In genomic region chr5:135457424-135458071, GRCh38 we compare ENCODE assay signal across 9 cellular contexts. TPM values are rescaled to one million over a fixed set of nuclear protein-coding genes. Genes with fewer than 3 reads are reported as not detected.
DNase-seq lines count a peak whose midpoint lies in the region; ATAC-seq and TF ChIP-seq lines count a peak whose summit lies in the region.
"Had no signal": no experiment of that assay in that cellular context is flagged by ENCODE, and none has a peak within 500 bp of the region (broad histone marks: within the 10 kb centered on the region; RNA-seq: fewer than 3 reads in every experiment).

No MANE protein-coding gene starts in this region.

- no peak overlapping the region for H3K4me3 Mint-ChIP-seq in CD8-positive, alpha-beta memory T cell

- peak; percentile 67 for ATAC-seq in GM19452 (IDR thresholded peaks at IDR 0.05; ENCODE audit: unreplicated experiment)

- POLR2A ChIA-PET in CD8-positive, alpha-beta memory T cell (lab: Charles Lee), result no interaction called here

- no peaks in the 10 kb centered on the region for H3K9me3 Mint-ChIP-seq in CD8-positive, alpha-beta memory T cell

- TF ChIP-seq POLR2A in Peyer's patch (IDR thresholded peaks at IDR 0.05), result no peak

- peaks cover 10 to 47% of the 10 kb centered on the region in 2 donors for H3K27me3 Mint-ChIP-seq in CD8-positive, alpha-beta memory T cell

- H3K4me3 ChIP-seq in CD8-positive, alpha-beta memory T cell (ENCODE audit: low read length), result no peak overlapping the region
- H3K4me3 ChIP-seq in HL-60 (replicated peaks; ENCODE audit: insufficient read depth, low read length) (no peak overlapping the region), Peyer's patch (no peak overlapping the region)

- intact Hi-C loops in posterior cingulate gyrus (cut with DNase I), result no loop called here

- peaks cover 0 to 3% (median 0%) of the 10 kb centered on the region in 3 donors for H3K4me1 Mint-ChIP-seq in CD8-positive, alpha-beta memory T cell

- no peaks in the 10 kb centered on the region for H3K36me3 ChIP-seq in CD8-positive, alpha-beta memory T cell (ENCODE audit: insufficient read depth, low read length)
- H3K36me3 ChIP-seq in Peyer's patch, result no peaks in the 10 kb centered on the region

- H3K27me3 ChIP-seq in CD8-positive, alpha-beta memory T cell (ENCODE audit: insufficient read depth, low read length, poor library complexity, severe bottlenecking), result no peaks in the 10 kb centered on the region
- H3K27me3 ChIP-seq in HL-60 (ENCODE audit: insufficient read depth, poor library complexity, severe bottlenecking) (no peaks in the 10 kb centered on the region), Peyer's patch (no peaks in the 10 kb centered on the region)

- H3K36me3 Mint-ChIP-seq in CD8-positive, alpha-beta memory T cell, result no peaks in the 10 kb centered on the region

- CTCF ChIA-PET in CD8-positive, alpha-beta memory T cell (lab: Charles Lee), result interaction anchor here (1.0 to 2.1 kb wide), 13 partner anchors 9 to 112 kb away, joined by 3 to 16 read pairs (median 4); partner anchors contain the start of gene DCANP1

- no peaks in the 10 kb centered on the region for H3K9me3 ChIP-seq in CD8-positive, alpha-beta memory T cell (ENCODE audit: low read length)
- no peaks in the 10 kb centered on the region for H3K9me3 ChIP-seq in Peyer's patch

- peak; percentile 53 for TF ChIP-seq CTCF in HL-60 (IDR thresholded peaks at IDR 0.05; ENCODE audit: insufficient read depth, low read length)
- peak; percentile 21 to 71 (median 62) for TF ChIP-seq CTCF in Peyer's patch (IDR thresholded peaks at IDR 0.05)

- no peak overlapping the region for H3K27ac ChIP-seq in CD8-positive, alpha-beta memory T cell (ENCODE audit: low read depth, low read length)
- H3K27ac ChIP-seq in HL-60 (replicated peaks) (no peak overlapping the region), Peyer's patch (no peak overlapping the region)

- no peaks in the 10 kb centered on the region for H3K4me1 ChIP-seq in CD8-positive, alpha-beta memory T cell (ENCODE audit: insufficient read depth, low read length)
- no peaks in the 10 kb centered on the region for H3K4me1 ChIP-seq in Peyer's patch

- peak; percentile 6 to 53 (median 27) for DNase-seq in CD8-positive, alpha-beta memory T cell
- DNase-seq in HL-60 (ENCODE audit: low read depth in 1 of 2, low spot score in 1 of 2) (peak in 1 of 2 experiments; percentile 50), Peyer's patch (peak; percentile 22 to 83 (median 83)), germinal center (ENCODE audit: low spot score) (peak; percentile 77), posterior cingulate gyrus (peak in 6 of 10 donors; percentile 51 to 88 (median 70)), ureter (ENCODE audit: low spot score) (no peak)
- peak; percentile 19 to 24 for DNase-seq in activated T-helper 1 cell treated with anti-CD3 and anti-CD28 coated beads, Interleukin-2, amount 50 U/mL, for 16 hours (ENCODE audit: low read depth in 1 of 2, low spot score in 1 of 2)

- peak overlapping the region in 1 of 8 donors; percentile 60 for H3K27ac Mint-ChIP-seq in CD8-positive, alpha-beta memory T cell

RNA-seq across cellular contexts. Expression of gene TIFAB, which starts 5.4 kb away (rescaled TPM):
- total RNA-seq in CD8-positive, alpha-beta memory T cell, result not detected
- polyA plus RNA-seq in CD8-positive, alpha-beta memory T cell, result not detected
- total RNA-seq in Peyer's patch (under 1 TPM in 1 of 4 donors, not detected in 3; 0.83 TPM), ureter (not detected)
- total RNA-seq: T-helper 1 cell treated with Interleukin-12 subunit alpha and Interleukin-12 subunit beta and Interleukin-4 antibody, amounts not matched to agents 30 ng/mL and 1 ng/mL, for 36 hours had no signal

RNA-seq across cellular contexts. Expression of gene DCANP1, which starts 10.4 kb away (rescaled TPM):
- total RNA-seq in CD8-positive, alpha-beta memory T cell, result not detected
- not detected for polyA plus RNA-seq in CD8-positive, alpha-beta memory T cell
- total RNA-seq in Peyer's patch (1 to 10 TPM in 1 of 4 donors, under 1 TPM in 1, not detected in 2; 0.27 to 1.7 TPM), ureter (not detected)
- total RNA-seq: T-helper 1 cell treated with Interleukin-12 subunit alpha and Interleukin-12 subunit beta and Interleukin-4 antibody, amounts not matched to agents 30 ng/mL and 1 ng/mL, for 36 hours had no signal

RNA-seq across cellular contexts. Expression of gene MACROH2A1, which starts 58.5 kb away (rescaled TPM):
- 100 to 1,000 TPM; 199 to 202 TPM for total RNA-seq in CD8-positive, alpha-beta memory T cell
- polyA plus RNA-seq in CD8-positive, alpha-beta memory T cell, result 112 TPM
- total RNA-seq in Peyer's patch, result 100 to 1,000 TPM; 407 to 489 (median 431) TPM
- total RNA-seq in ureter, result 248 TPM
